8 cellular contexts compared by ENCODE assay signal in genomic region chr1:239387304-239388231, GRCh38. TPM values are rescaled to one million over a fixed set of nuclear protein-coding genes. Genes with fewer than 3 reads are reported as not detected.
DNase-seq lines count a peak whose midpoint lies in the region; ATAC-seq and TF ChIP-seq lines count a peak whose summit lies in the region.

No MANE protein-coding gene starts in this region.

- CTCF ChIA-PET in RWPE1 (lab: Yijun Ruan, JAX): interaction anchor here (0.6 kb wide), 1 partner anchor 322 kb away, joined by 6 read pairs; no protein-coding TSS in a partner anchor

- H3K27me3 ChIP-seq in SJCRH30 (no peaks in the 10 kb centered on the region; the same call in 1 of the 2 replicates), psoas muscle (ENCODE audit: insufficient read depth in 3 of 3, low read length in 2 of 3) (peaks cover 0 to 33% (median 12%) of the 10 kb centered on the region in 3 donors)

- DNase-seq in SJCRH30 (peak in 1 of 2 experiments; percentile 6), foreskin melanocyte (peak; percentile 14), psoas muscle (no peak), GM19240 (ENCODE audit: insufficient read length, low spot score) (no peak), RWPE1 (ENCODE audit: low spot score) (no peak)
- no peak for DNase-seq in activated effector memory CD4-positive, alpha-beta T cell treated with anti-CD3 and anti-CD28 coated beads, Interleukin-2, amount 50 U/mL, for 16 hours

- 1 to 2% (median 1%) methylated on average over 56 of the region's 56 CpGs for WGBS in psoas muscle, 3 donors

- TF ChIP-seq CTCF in psoas muscle (IDR thresholded peaks at IDR 0.05): no peak
- TF ChIP-seq CTCF in RWPE1 (conservative IDR thresholded peaks at IDR 0.05; ENCODE audit: low read depth): no peak

- H3K4me1 ChIP-seq in SJCRH30: no peaks in the 10 kb centered on the region
- no peaks in the 10 kb centered on the region for H3K4me1 ChIP-seq in psoas muscle

- POLR2A ChIA-PET in RWPE1 (lab: Yijun Ruan, JAX; ENCODE audit: low non-redundant PET): interaction anchor here (0.9 kb wide), 1 partner anchor 427 kb away, joined by 3 read pairs; no protein-coding TSS in a partner anchor

- H3K36me3 ChIP-seq in SJCRH30 (no peaks in the 10 kb centered on the region), psoas muscle (ENCODE audit: insufficient read depth in 1 of 2, low read depth in 1 of 2) (no peaks in the 10 kb centered on the region)

- H3K4me3 ChIP-seq in GM08714 (ENCODE audit: low read length) (peak overlapping the region; percentile 30; the same call in 1 of the 2 replicates), SJCRH30 (peak overlapping the region; percentile 51), psoas muscle (peak overlapping the region; percentile 34)

- intact Hi-C loops in psoas muscle (cut with DNase I): no loop called here

- H3K27ac ChIP-seq in SJCRH30: no peak overlapping the region
- H3K27ac ChIP-seq in psoas muscle: no peak overlapping the region
- H3K27ac ChIP-seq in RWPE1: no peak overlapping the region

- H3K9me3 ChIP-seq in SJCRH30 (replicated peaks) (no peaks in the 10 kb centered on the region), psoas muscle (no peaks in the 10 kb centered on the region)

- no peak for ATAC-seq in psoas muscle
- ATAC-seq in GM19463 (IDR thresholded peaks at IDR 0.05; ENCODE audit: unreplicated experiment): no peak

RNA-seq across cellular contexts. Expression of gene CHRM3, which starts 1.2 kb away (rescaled TPM):
- total RNA-seq in SJCRH30 (2014; rRNA removed; shearing (Covaris generic)): 0.47 and 0.63 TPM in 2 replicates
- total RNA-seq in psoas muscle: under 1 TPM in 3 of 4 donors, not detected in 1; 0.02 to 0.32 (median 0.13) TPM
- polyA plus RNA-seq in psoas muscle: under 1 TPM; 0.03 to 0.07 (median 0.06) TPM
